Comparison of ENCODE assay signal across 14 cellular contexts in the genomic region with DNA sequence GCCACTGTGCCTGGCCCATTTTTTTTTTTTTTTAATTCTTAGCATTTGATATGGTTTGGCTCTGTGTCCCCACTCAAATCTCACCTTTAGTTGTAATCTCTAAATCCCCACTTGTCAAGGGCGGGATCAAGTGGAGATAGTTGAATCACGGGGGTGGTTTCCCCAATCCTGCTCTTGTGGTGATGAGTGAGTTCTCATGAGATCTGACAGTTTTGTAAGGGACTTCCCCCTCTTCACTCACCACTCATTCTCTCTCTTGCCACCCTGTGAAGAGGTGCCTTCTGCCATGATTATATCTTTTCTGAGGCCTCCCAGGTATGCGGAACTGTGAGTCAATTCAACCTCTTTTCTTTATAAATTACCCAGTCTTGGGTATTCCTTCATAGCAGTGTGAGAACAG.
DNase-seq lines count a peak whose midpoint lies in the region; ATAC-seq and TF ChIP-seq lines count a peak whose summit lies in the region.
"Had no signal": no experiment of that assay in that cellular context is flagged by ENCODE, and none has a peak within 500 bp of the region (broad histone marks: within the 10 kb centered on the region; RNA-seq: fewer than 3 reads in every experiment).

No MANE protein-coding gene starts in this region.

- H3K4me3 Mint-ChIP-seq in activated naive CD8-positive, alpha-beta T cell = no peak overlapping the region
- H3K4me3 Mint-ChIP-seq: stimulated activated naive CD8-positive, alpha-beta T cell treated with anti-CD3 and anti-CD28 coated beads, Interleukin-15, Interleukin-2, amounts not matched to agents 100 ng/mL and 50 ng/mL, for 24 hours had no signal

- no peak overlapping the region for H3K4me3 ChIP-seq in GM06990 (replicated peaks; ENCODE audit: low read depth, low read length)
- H3K4me3 ChIP-seq: BLaER1 treated with 17β-estradiol and CSF1 and Interleukin-3, amounts not matched to agents 10 nM and 100 nM; dorsolateral prefrontal cortex; PC-9; sigmoid colon had no signal

- H3K27me3 Mint-ChIP-seq in activated naive CD8-positive, alpha-beta T cell = no peaks in the 10 kb centered on the region
- H3K27me3 Mint-ChIP-seq: stimulated activated naive CD8-positive, alpha-beta T cell treated with anti-CD3 and anti-CD28 coated beads, Interleukin-15, Interleukin-2, amounts not matched to agents 100 ng/mL and 50 ng/mL, for 24 hours had no signal

- peaks cover 26% of the 10 kb centered on the region for H3K36me3 Mint-ChIP-seq in activated naive CD8-positive, alpha-beta T cell

- DNase-seq in GM06990 (ENCODE audit: extremely low read depth, insufficient read length) = peak; percentile 15
- DNase-seq in stimulated activated CD4-positive, alpha-beta T cell treated with anti-CD3 and anti-CD28 coated beads, Interleukin-2, amount 100 ng/mL, for 48 hours = peak; percentile 27 to 37
- no peak for DNase-seq in foreskin melanocyte
- DNase-seq: DND-41, dorsolateral prefrontal cortex, KBM-7, PC-9, sigmoid colon had no signal

- no peaks in the 10 kb centered on the region for H3K27me3 ChIP-seq in GM06990 (replicated peaks; ENCODE audit: control insufficient read depth, insufficient read depth, low read length)
- H3K27me3 ChIP-seq: BLaER1 treated with 17β-estradiol and CSF1 and Interleukin-3, amounts not matched to agents 10 nM and 100 nM; dorsolateral prefrontal cortex; sigmoid colon had no signal

- no peaks in the 10 kb centered on the region for H3K36me3 ChIP-seq in GM06990 (ENCODE audit: control insufficient read depth, insufficient read depth, low read length)
- H3K36me3 ChIP-seq: sigmoid colon had no signal

- H3K9me3 Mint-ChIP-seq in activated naive CD8-positive, alpha-beta T cell (ENCODE audit: low read depth) = peaks cover 20% of the 10 kb centered on the region

- peak; percentile 34 for ATAC-seq in HG02610 (IDR thresholded peaks at IDR 0.05; ENCODE audit: unreplicated experiment)
- no peak for ATAC-seq in GM21786 (IDR thresholded peaks at IDR 0.05; ENCODE audit: unreplicated experiment)
- no peak for ATAC-seq in HG03469 (IDR thresholded peaks at IDR 0.05; ENCODE audit: unreplicated experiment)

- H3K4me1 Mint-ChIP-seq in activated naive CD8-positive, alpha-beta T cell (ENCODE audit: low read depth) = peaks cover 25% of the 10 kb centered on the region

- H3K27ac Mint-ChIP-seq in activated naive CD8-positive, alpha-beta T cell = peak overlapping the region; percentile 46
- H3K27ac Mint-ChIP-seq: stimulated activated naive CD8-positive, alpha-beta T cell treated with anti-CD3 and anti-CD28 coated beads, Interleukin-15, Interleukin-2, amounts not matched to agents 100 ng/mL and 50 ng/mL, for 24 hours had no signal

- no peak for TF ChIP-seq CTCF in GM06990 (IDR thresholded peaks at IDR 0.05; ENCODE audit: insufficient read depth, low read length, poor library complexity, severe bottlenecking)
